In genomic region chr12:49092086-49092815, GRCh38 we compare ENCODE assay signal across 8 cellular contexts. TPM values are rescaled to one million over a fixed set of nuclear protein-coding genes. Genes with fewer than 3 reads are reported as not detected.
A peak's percentile ranks its signal among the peaks of the same experiment; 100 is the strongest.
DNase-seq lines count a peak whose midpoint lies in the region; ATAC-seq, FAIRE-seq and TF ChIP-seq lines count a peak whose summit lies in the region.

No MANE protein-coding gene starts in this region.

- 0% methylated on average over 32 of the region's 32 CpGs for WGBS in K562 (ENCODE audit: insufficient coverage, low coverage, missing lambda C conversion rate)

- H3K27me3 ChIP-seq in BE2C (peaks cover 66% of the 10 kb centered on the region), HL-60 (ENCODE audit: insufficient read depth, poor library complexity, severe bottlenecking) (peaks cover 50% of the 10 kb centered on the region), K562 (ENCODE audit: control insufficient read depth in 2 of 2, insufficient read depth in 2 of 2, low read length in 2 of 2) (no peaks in the 10 kb centered on the region), keratinocyte (ENCODE audit: control insufficient read depth, extremely low read depth, insufficient read depth, low read length) (peaks cover 73% of the 10 kb centered on the region)

- H3K9me1 ChIP-seq in K562 (ENCODE audit: control insufficient read depth, insufficient read depth, low read length) (peaks cover 2% of the 10 kb centered on the region), keratinocyte (ENCODE audit: control insufficient read depth, extremely low read depth, insufficient read depth, low read length) (no peaks in the 10 kb centered on the region)

- H3K4me3 ChIP-seq in BE2C (ENCODE audit: low read depth, low read length), result peak overlapping the region; percentile 43
- peak overlapping the region; percentile 8; the same call in 1 of the 2 replicates for H3K4me3 ChIP-seq in HL-60 (replicated peaks; ENCODE audit: insufficient read depth, low read length)
- H3K4me3 ChIP-seq in K562, result peak overlapping the region; percentile 26
- no peak overlapping the region for H3K4me3 ChIP-seq in keratinocyte (ENCODE audit: control insufficient read depth in 2 of 3, extremely low read depth in 1 of 3, insufficient read depth in 2 of 3, low read depth in 1 of 3, low read length in 3 of 3)

- peak; percentile 46; the same call in 1 of the 2 replicates for TF ChIP-seq POLR2A in K562 (conservative IDR thresholded peaks at IDR 0.05)

- peak; percentile 73 for ATAC-seq in K562
- no peak for ATAC-seq in GM18861 (IDR thresholded peaks at IDR 0.05; ENCODE audit: unreplicated experiment)
- ATAC-seq in HG02798 (IDR thresholded peaks at IDR 0.05; ENCODE audit: poor library complexity, unreplicated experiment), result no peak

- H3K9me3 ChIP-seq in BE2C (no peaks in the 10 kb centered on the region), K562 (replicated peaks; ENCODE audit: control insufficient read depth, insufficient read depth, low read depth, low read length) (no peaks in the 10 kb centered on the region), keratinocyte (ENCODE audit: control insufficient read depth, low read depth, low read length) (no peaks in the 10 kb centered on the region)

- H3K79me2 ChIP-seq in K562 (ENCODE audit: control insufficient read depth, insufficient read depth, low read length), result peaks cover 12% of the 10 kb centered on the region; the same call in 1 of the 3 replicates
- no peaks in the 10 kb centered on the region for H3K79me2 ChIP-seq in keratinocyte (ENCODE audit: control insufficient read depth, insufficient read depth, low read length)

- peak overlapping the region; percentile 92 for H2AFZ ChIP-seq in K562 (ENCODE audit: low read depth, low read length)
- no peak overlapping the region for H2AFZ ChIP-seq in keratinocyte (ENCODE audit: control insufficient read depth, low read length)

- H4K20me1 ChIP-seq in K562 (replicated peaks; ENCODE audit: control insufficient read depth, insufficient read depth, low read length) (no peaks in the 10 kb centered on the region), keratinocyte (ENCODE audit: control insufficient read depth, extremely low read depth, insufficient read depth, low read length) (no peaks in the 10 kb centered on the region)

- in situ Hi-C loops in K562 (cut with MboI), result no loop called here

- FAIRE-seq in K562 (lab: Jason Lieb, UNC) (peak; percentile 95), keratinocyte (lab: Jason Lieb, UNC) (no peak)

- H3K4me1 ChIP-seq in BE2C, result peaks cover 9% of the 10 kb centered on the region
- peaks cover 73 to 74% of the 10 kb centered on the region in 2 experiments for H3K4me1 ChIP-seq in K562 (replicated peaks in 1 of 2; ENCODE audit: control insufficient read depth in 2 of 2, insufficient read depth in 2 of 2, low read length in 2 of 2)
- H3K4me1 ChIP-seq in keratinocyte (ENCODE audit: control insufficient read depth, extremely low read depth, insufficient read depth, low read length), result peaks cover 14% of the 10 kb centered on the region

- DNase-seq in BE2C, result peak; percentile 63
- DNase-seq in HL-60 (ENCODE audit: low read depth in 1 of 2, low spot score in 1 of 2), result peak; percentile 64 to 67
- DNase-seq in T-helper 2 cell, result peak in 4 of 5 experiments; percentile 31 to 36 (median 34)
- peak; percentile 93 to 98 (median 93) for DNase-seq in K562 (ENCODE audit: extremely low read depth in 1 of 4, low spot score in 3 of 4)
- no peak for DNase-seq in keratinocyte (ENCODE audit: low read depth, low spot score)
- peak; percentile 48 to 55 (median 52) for DNase-seq in stimulated activated CD4-positive, alpha-beta T cell treated with anti-CD3 and anti-CD28 coated beads, TNF-alpha, amount 100 ng/mL, for 4 hours (ENCODE audit: low read depth in 3 of 3)

- no peak overlapping the region for H3K27ac ChIP-seq in HL-60 (replicated peaks)
- H3K27ac ChIP-seq in K562 (ENCODE audit: extremely low read depth, low read depth, low read length), result peak overlapping the region; percentile 91
- no peak overlapping the region for H3K27ac ChIP-seq in keratinocyte (ENCODE audit: control insufficient read depth, insufficient read depth, low read length)

- CTCF ChIA-PET in K562 (lab: Yijun Ruan, JAX; ENCODE audit: low intra/inter-chr PET ratio), result interaction anchor here (0.7 to 1.8 kb wide), 5 partner anchors 28 to 141 kb away, joined by 3 to 15 read pairs (median 4); no protein-coding TSS in a partner anchor

- TF ChIP-seq RAD21 in K562 (CRISPR knock-in tag; conservative IDR thresholded peaks at IDR 0.05 in 1 of 2, IDR thresholded peaks at IDR 0.05 in 1 of 2), result peak; percentile 85 to 88

- H3K36me3 ChIP-seq in BE2C (no peaks in the 10 kb centered on the region; the same call in 1 of the 2 replicates), K562 (ENCODE audit: control insufficient read depth, insufficient read depth, low read length) (peaks cover 9% of the 10 kb centered on the region; the same call in 1 of the 3 replicates), keratinocyte (ENCODE audit: control insufficient read depth in 2 of 2, extremely low read depth in 1 of 2, insufficient read depth in 2 of 2, low read length in 2 of 2) (peaks cover 4 to 6% of the 10 kb centered on the region in 2 experiments)

- H3K4me2 ChIP-seq in K562 (ENCODE audit: insufficient read depth, low read length) (peak overlapping the region; percentile 81), keratinocyte (ENCODE audit: control insufficient read depth, extremely low read depth, insufficient read depth, low read depth, low read length) (peak overlapping the region; percentile 40)

- H3K9ac ChIP-seq in K562 (ENCODE audit: insufficient read depth in 1 of 2, low read depth in 2 of 2, low read length in 2 of 2) (peak overlapping the region; percentile 65 to 85), keratinocyte (ENCODE audit: control insufficient read depth, extremely low read depth, insufficient read depth, low read length) (no peak overlapping the region)

- POLR2A ChIA-PET in K562 (lab: Yijun Ruan, JAX), result interaction anchor here (0.5 to 6.6 kb wide), 22 partner anchors 8 to 230 kb away, joined by 3 to 103 read pairs (median 4); partner anchors contain the start of genes LMBR1L, PRKAG1, RHEBL1 and RND1

- TF ChIP-seq CTCF in BE2C (IDR thresholded peaks at IDR 0.05; ENCODE audit: low read depth, low read length), result peak; percentile 65
- TF ChIP-seq CTCF in HL-60 (IDR thresholded peaks at IDR 0.05; ENCODE audit: insufficient read depth, low read length), result no peak
- TF ChIP-seq CTCF in K562 (IDR thresholded peaks at IDR 0.05 in 2 of 3, conservative IDR thresholded peaks at IDR 0.05 in 1 of 3; ENCODE audit: insufficient read depth in 2 of 3, low read depth in 1 of 3, low read length in 3 of 3), result peak; percentile 84 to 91 (median 85)
- peak; percentile 32 to 51 (median 45) for TF ChIP-seq CTCF in keratinocyte (optimal IDR thresholded peaks at IDR 0.05 in 1 of 3, IDR thresholded peaks at IDR 0.05 in 1 of 3, conservative IDR thresholded peaks at IDR 0.05 in 1 of 3; ENCODE audit: extremely low read depth in 1 of 3, insufficient read depth in 2 of 3, low read length in 3 of 3)

- BruUV-seq in K562 (replicated peaks; lab: Mats Ljungman, UMichigan), result no TSS peak

- dilution Hi-C loops in keratinocyte (cut with MboI; ENCODE audit: extremely low pct_ligation_motif_present, low sequenced_read_pairs), result no loop called here

- TF ChIP-seq EP300 in K562 (IDR thresholded peaks at IDR 0.05; ENCODE audit: low read length), result peak; percentile 97

- intact Hi-C loops in K562 (cut with micrococcal nuclease), result loop anchor here (1.0 kb wide), 1 partner anchor 93 kb away; the partner anchor contains the start of gene DDN

RNA-seq across cellular contexts. Expression of gene DHH, which starts 2.4 kb away (rescaled TPM):
- 0.23 TPM for polyA plus RNA-seq in BE2C (2012; ENCODE audit: insufficient read depth, insufficient read length, low read depth)
- 2.7 and 5.1 TPM in 2 replicates for total RNA-seq in K562 (2011; cell fraction: chromatin; rRNA removed; ENCODE audit: low replicate concordance)
- total RNA-seq in K562 (2011; cell fraction: nucleolus; rRNA removed), result 2.7 and 3.2 TPM in 2 replicates
- total RNA-seq in K562 (2011; cell fraction: nucleoplasm; rRNA removed), result 2.7 and 3.6 TPM in 2 replicates
- total RNA-seq in K562 (2014; rRNA removed) (1.7 and 2.6 TPM in 2 replicates), K562 (2014; rRNA removed; fragmentation: Illumina TruSeq; extraction: Trizol) (0.40 and 0.45 TPM in 2 replicates), K562 (2015; rRNA removed; fragmentation: Illumina TruSeq; extraction: Trizol) (1.1 and 1.2 TPM in 2 replicates), K562 (2021) (2.2 and 2.3 TPM in 2 replicates)
- polyA plus RNA-seq in K562 (2011; rRNA removed) (0.29 and 2.4 TPM in 2 replicates), K562 (2014; fragmentation: Illumina TruSeq; extraction: Trizol) (0.54 and 0.60 TPM in 2 replicates), K562 (2014; fragmentation: Nextera tagmentation; extraction: Ambion mirVana) (under 1 TPM; 0.07 to 0.11 TPM), K562 (2014; rRNA removed) (1.8 and 2.4 TPM in 2 replicates), keratinocyte (not detected in 3 replicates)
- polyA plus RNA-seq in K562 (2011; cell fraction: cytosol; rRNA removed), result 1.1 and 2.6 TPM in 2 replicates
- polyA plus RNA-seq in K562 (2011; cell fraction: nucleus; rRNA removed), result 1.0 and 4.5 TPM in 2 replicates
- 1.8 and 1.9 TPM in 2 replicates for polyA plus RNA-seq in K562 (2012)
- 0.53 and 1.9 TPM in 2 replicates for polyA minus RNA-seq in K562 (2011; rRNA and poly(A)+ RNA removed)
- 0.86 and 4.6 TPM in 2 replicates for polyA minus RNA-seq in K562 (2011; cell fraction: cytosol; rRNA and poly(A)+ RNA removed)
- polyA minus RNA-seq in K562 (2011; cell fraction: nucleus; rRNA and poly(A)+ RNA removed), result 1.1 and 6.0 TPM in 2 replicates
- not detected for polyA plus RNA-seq in keratinocyte (2011; ENCODE audit: low read depth)
- not detected in 2 replicates for polyA plus RNA-seq in keratinocyte (2011; cell fraction: cytosol; rRNA removed)
- 0.03 TPM in 1 of 2 replicates, not detected in the other for polyA plus RNA-seq in keratinocyte (2011; cell fraction: nucleus; rRNA removed)
- polyA plus RNA-seq in keratinocyte (2012; ENCODE audit: low replicate concordance), result 0.06 TPM in 1 of 2 replicates, not detected in the other
- not detected in 3 replicates for polyA minus RNA-seq in keratinocyte
- not detected for polyA minus RNA-seq in keratinocyte (2011; cell fraction: cytosol; rRNA and poly(A)+ RNA removed)
- not detected in 2 replicates for polyA minus RNA-seq in keratinocyte (2011; cell fraction: nucleus; rRNA and poly(A)+ RNA removed)

RNA-seq across cellular contexts. Expression of gene LMBR1L, which starts 18.4 kb away (rescaled TPM):
- polyA plus RNA-seq in BE2C (2012; ENCODE audit: insufficient read depth, insufficient read length, low read depth), result 85.0 TPM
- total RNA-seq in K562 (2011; cell fraction: chromatin; rRNA removed; ENCODE audit: low replicate concordance), result 216 and 486 TPM in 2 replicates
- 269 and 303 TPM in 2 replicates for total RNA-seq in K562 (2011; cell fraction: nucleolus; rRNA removed)
- total RNA-seq in K562 (2011; cell fraction: nucleoplasm; rRNA removed), result 288 and 295 TPM in 2 replicates
- total RNA-seq in K562 (2014; rRNA removed) (31.6 and 32.1 TPM in 2 replicates), K562 (2014; rRNA removed; fragmentation: Illumina TruSeq; extraction: Trizol) (25.7 and 26.3 TPM in 2 replicates), K562 (2015; rRNA removed; fragmentation: Illumina TruSeq; extraction: Trizol) (26.9 and 27.8 TPM in 2 replicates), K562 (2021) (49.5 and 52.8 TPM in 2 replicates)
- polyA plus RNA-seq in K562 (2011; rRNA removed) (57.0 and 99.6 TPM in 2 replicates), K562 (2014; fragmentation: Illumina TruSeq; extraction: Trizol) (45.4 and 54.3 TPM in 2 replicates), K562 (2014; fragmentation: Nextera tagmentation; extraction: Ambion mirVana) (1 to 10 TPM; 2.5 to 5.3 TPM), K562 (2014; rRNA removed) (31.1 and 40.4 TPM in 2 replicates), keratinocyte (22.9 to 30.1 TPM (median 28.0 TPM) in 3 replicates)
- 46.3 and 55.0 TPM in 2 replicates for polyA plus RNA-seq in K562 (2011; cell fraction: cytosol; rRNA removed)
- polyA plus RNA-seq in K562 (2011; cell fraction: nucleus; rRNA removed), result 401 and 500 TPM in 2 replicates
- polyA plus RNA-seq in K562 (2012), result 40.7 and 72.9 TPM in 2 replicates
- polyA minus RNA-seq in K562 (2011; rRNA and poly(A)+ RNA removed), result 53.8 and 60.1 TPM in 2 replicates
- polyA minus RNA-seq in K562 (2011; cell fraction: cytosol; rRNA and poly(A)+ RNA removed), result 26.1 and 27.5 TPM in 2 replicates
- 89.8 and 168 TPM in 2 replicates for polyA minus RNA-seq in K562 (2011; cell fraction: nucleus; rRNA and poly(A)+ RNA removed)
- 9.5 TPM for polyA plus RNA-seq in keratinocyte (2011; ENCODE audit: low read depth)
- 12.1 and 14.6 TPM in 2 replicates for polyA plus RNA-seq in keratinocyte (2011; cell fraction: cytosol; rRNA removed)
- 85.8 and 90.5 TPM in 2 replicates for polyA plus RNA-seq in keratinocyte (2011; cell fraction: nucleus; rRNA removed)
- polyA plus RNA-seq in keratinocyte (2012; ENCODE audit: low replicate concordance), result 18.5 and 27.8 TPM in 2 replicates
- polyA minus RNA-seq in keratinocyte, result 46.4 to 72.0 TPM (median 51.2 TPM) in 3 replicates
- 23.4 TPM for polyA minus RNA-seq in keratinocyte (2011; cell fraction: cytosol; rRNA and poly(A)+ RNA removed)
- 26.6 and 43.3 TPM in 2 replicates for polyA minus RNA-seq in keratinocyte (2011; cell fraction: nucleus; rRNA and poly(A)+ RNA removed)

RNA-seq across cellular contexts. Expression of gene RHEBL1, which starts 22.5 kb away (rescaled TPM):
- polyA plus RNA-seq in BE2C (2012; ENCODE audit: insufficient read depth, insufficient read length, low read depth), result 3.7 TPM
- 4.6 and 10.2 TPM in 2 replicates for total RNA-seq in K562 (2011; cell fraction: chromatin; rRNA removed; ENCODE audit: low replicate concordance)
- 9.2 and 10.9 TPM in 2 replicates for total RNA-seq in K562 (2011; cell fraction: nucleolus; rRNA removed)
- 6.1 and 7.3 TPM in 2 replicates for total RNA-seq in K562 (2011; cell fraction: nucleoplasm; rRNA removed)
- total RNA-seq in K562 (2014; rRNA removed) (6.8 and 7.2 TPM in 2 replicates), K562 (2014; rRNA removed; fragmentation: Illumina TruSeq; extraction: Trizol) (8.2 and 8.5 TPM in 2 replicates), K562 (2015; rRNA removed; fragmentation: Illumina TruSeq; extraction: Trizol) (4.0 and 4.3 TPM in 2 replicates), K562 (2021) (7.7 and 8.8 TPM in 2 replicates)
- polyA plus RNA-seq in K562 (2011; rRNA removed) (8.1 and 10.4 TPM in 2 replicates), K562 (2014; fragmentation: Illumina TruSeq; extraction: Trizol) (7.0 and 9.7 TPM in 2 replicates), K562 (2014; fragmentation: Nextera tagmentation; extraction: Ambion mirVana) (10 to 100 TPM; 27.4 to 36.1 TPM), K562 (2014; rRNA removed) (10.0 and 14.4 TPM in 2 replicates), keratinocyte (0.31 to 0.63 TPM (median 0.51 TPM) in 3 replicates)
- polyA plus RNA-seq in K562 (2011; cell fraction: cytosol; rRNA removed), result 9.1 and 11.5 TPM in 2 replicates
- 13.8 and 23.9 TPM in 2 replicates for polyA plus RNA-seq in K562 (2011; cell fraction: nucleus; rRNA removed)
- 5.5 and 12.1 TPM in 2 replicates for polyA plus RNA-seq in K562 (2012)
- 5.4 and 5.5 TPM in 2 replicates for polyA minus RNA-seq in K562 (2011; rRNA and poly(A)+ RNA removed)
- polyA minus RNA-seq in K562 (2011; cell fraction: cytosol; rRNA and poly(A)+ RNA removed), result 3.2 and 3.9 TPM in 2 replicates
- 2.3 and 4.0 TPM in 2 replicates for polyA minus RNA-seq in K562 (2011; cell fraction: nucleus; rRNA and poly(A)+ RNA removed)
- 0.35 TPM for polyA plus RNA-seq in keratinocyte (2011; ENCODE audit: low read depth)
- polyA plus RNA-seq in keratinocyte (2011; cell fraction: cytosol; rRNA removed), result 0.30 and 0.44 TPM in 2 replicates
- 0.47 and 0.59 TPM in 2 replicates for polyA plus RNA-seq in keratinocyte (2011; cell fraction: nucleus; rRNA removed)
- polyA plus RNA-seq in keratinocyte (2012; ENCODE audit: low replicate concordance), result 0.55 and 0.86 TPM in 2 replicates
- 0.16 to 1.0 TPM (median 0.92 TPM) in 3 replicates for polyA minus RNA-seq in keratinocyte
- not detected for polyA minus RNA-seq in keratinocyte (2011; cell fraction: cytosol; rRNA and poly(A)+ RNA removed)
- not detected in 2 replicates for polyA minus RNA-seq in keratinocyte (2011; cell fraction: nucleus; rRNA and poly(A)+ RNA removed)

RNA-seq across cellular contexts. Expression of gene KMT2D, which starts 31.7 kb away (rescaled TPM):
- polyA plus RNA-seq in BE2C (2012; ENCODE audit: insufficient read depth, insufficient read length, low read depth), result 108 TPM
- 218 and 331 TPM in 2 replicates for total RNA-seq in K562 (2011; cell fraction: chromatin; rRNA removed; ENCODE audit: low replicate concordance)
- 143 and 150 TPM in 2 replicates for total RNA-seq in K562 (2011; cell fraction: nucleolus; rRNA removed)
- total RNA-seq in K562 (2011; cell fraction: nucleoplasm; rRNA removed), result 136 and 138 TPM in 2 replicates
- 17.5 and 23.5 TPM in 2 replicates for total RNA-seq in K562 (2014; rRNA removed)
- total RNA-seq in K562 (2014; rRNA removed; fragmentation: Illumina TruSeq; extraction: Trizol), result 10.5 and 10.6 TPM in 2 replicates
- 13.7 and 20.1 TPM in 2 replicates for total RNA-seq in K562 (2015; rRNA removed; fragmentation: Illumina TruSeq; extraction: Trizol)
- total RNA-seq in K562 (2021), result 89.5 and 93.7 TPM in 2 replicates
- polyA plus RNA-seq in K562 (2011; rRNA removed), result 9.9 and 15.2 TPM in 2 replicates
- 9.3 and 9.7 TPM in 2 replicates for polyA plus RNA-seq in K562 (2011; cell fraction: cytosol; rRNA removed)
- polyA plus RNA-seq in K562 (2011; cell fraction: nucleus; rRNA removed), result 68.2 and 72.0 TPM in 2 replicates
- 37.5 and 39.4 TPM in 2 replicates for polyA plus RNA-seq in K562 (2012)
- 53.8 and 73.7 TPM in 2 replicates for polyA plus RNA-seq in K562 (2014; fragmentation: Illumina TruSeq; extraction: Trizol)
- polyA plus RNA-seq in K562 (2014; fragmentation: Nextera tagmentation; extraction: Ambion mirVana), result 1 to 10 TPM in 1 of 2 experiments, under 1 TPM in 1; 0.22 to 1.4 TPM
- polyA plus RNA-seq in K562 (2014; rRNA removed), result 33.3 and 42.1 TPM in 2 replicates
- 18.1 and 20.1 TPM in 2 replicates for polyA minus RNA-seq in K562 (2011; rRNA and poly(A)+ RNA removed)
- 58.5 and 91.1 TPM in 2 replicates for polyA minus RNA-seq in K562 (2011; cell fraction: cytosol; rRNA and poly(A)+ RNA removed)
- 19.0 and 36.2 TPM in 2 replicates for polyA minus RNA-seq in K562 (2011; cell fraction: nucleus; rRNA and poly(A)+ RNA removed)
- 9.3 to 12.1 TPM (median 9.8 TPM) in 3 replicates for polyA plus RNA-seq in keratinocyte
- polyA plus RNA-seq in keratinocyte (2011; ENCODE audit: low read depth), result 21.7 TPM
- polyA plus RNA-seq in keratinocyte (2011; cell fraction: cytosol; rRNA removed), result 5.0 and 8.0 TPM in 2 replicates
- polyA plus RNA-seq in keratinocyte (2011; cell fraction: nucleus; rRNA removed), result 64.9 and 67.1 TPM in 2 replicates
- 16.3 and 25.6 TPM in 2 replicates for polyA plus RNA-seq in keratinocyte (2012; ENCODE audit: low replicate concordance)
- 11.6 to 77.1 TPM (median 36.3 TPM) in 3 replicates for polyA minus RNA-seq in keratinocyte
- polyA minus RNA-seq in keratinocyte (2011; cell fraction: cytosol; rRNA and poly(A)+ RNA removed), result 18.6 TPM
- 56.6 and 78.4 TPM in 2 replicates for polyA minus RNA-seq in keratinocyte (2011; cell fraction: nucleus; rRNA and poly(A)+ RNA removed)

RNA-seq across cellular contexts. Expression of gene TUBA1B, which starts 38.9 kb away (rescaled TPM):
- 1,105 TPM for polyA plus RNA-seq in BE2C (2012; ENCODE audit: insufficient read depth, insufficient read length, low read depth)
- 273 and 624 TPM in 2 replicates for total RNA-seq in K562 (2011; cell fraction: chromatin; rRNA removed; ENCODE audit: low replicate concordance)
- 655 and 684 TPM in 2 replicates for total RNA-seq in K562 (2011; cell fraction: nucleolus; rRNA removed)
- 570 and 687 TPM in 2 replicates for total RNA-seq in K562 (2011; cell fraction: nucleoplasm; rRNA removed)
- total RNA-seq in K562 (2014; rRNA removed), result 2,537 and 3,283 TPM in 2 replicates
- 1,855 and 2,189 TPM in 2 replicates for total RNA-seq in K562 (2014; rRNA removed; fragmentation: Illumina TruSeq; extraction: Trizol)
- total RNA-seq in K562 (2015; rRNA removed; fragmentation: Illumina TruSeq; extraction: Trizol), result 2,518 and 2,541 TPM in 2 replicates
- total RNA-seq in K562 (2021), result 2,355 and 2,486 TPM in 2 replicates
- 4,368 and 5,240 TPM in 2 replicates for polyA plus RNA-seq in K562 (2011; rRNA removed)
- polyA plus RNA-seq in K562 (2011; cell fraction: cytosol; rRNA removed), result 7,988 and 8,273 TPM in 2 replicates
- 1,151 and 1,577 TPM in 2 replicates for polyA plus RNA-seq in K562 (2011; cell fraction: nucleus; rRNA removed)
- 2,363 and 2,763 TPM in 2 replicates for polyA plus RNA-seq in K562 (2012)
- polyA plus RNA-seq in K562 (2014; fragmentation: Illumina TruSeq; extraction: Trizol), result 4,050 and 4,598 TPM in 2 replicates
- polyA plus RNA-seq in K562 (2014; fragmentation: Nextera tagmentation; extraction: Ambion mirVana), result 1,000 to 10,000 TPM; 2,987 to 4,624 TPM
- polyA plus RNA-seq in K562 (2014; rRNA removed), result 2,628 and 3,157 TPM in 2 replicates
- polyA minus RNA-seq in K562 (2011; rRNA and poly(A)+ RNA removed), result 3,490 and 4,253 TPM in 2 replicates
- 1,607 and 1,713 TPM in 2 replicates for polyA minus RNA-seq in K562 (2011; cell fraction: cytosol; rRNA and poly(A)+ RNA removed)
- 401 and 714 TPM in 2 replicates for polyA minus RNA-seq in K562 (2011; cell fraction: nucleus; rRNA and poly(A)+ RNA removed)
- 1,122 to 2,676 TPM (median 2,055 TPM) in 3 replicates for polyA plus RNA-seq in keratinocyte
- 41.5 TPM for polyA plus RNA-seq in keratinocyte (2011; ENCODE audit: low read depth)
- polyA plus RNA-seq in keratinocyte (2011; cell fraction: cytosol; rRNA removed), result 1,432 and 1,444 TPM in 2 replicates
- 847 and 904 TPM in 2 replicates for polyA plus RNA-seq in keratinocyte (2011; cell fraction: nucleus; rRNA removed)
- polyA plus RNA-seq in keratinocyte (2012; ENCODE audit: low replicate concordance), result 266 and 1,477 TPM in 2 replicates
- polyA minus RNA-seq in keratinocyte, result 1,956 to 3,195 TPM (median 2,566 TPM) in 3 replicates
- polyA minus RNA-seq in keratinocyte (2011; cell fraction: cytosol; rRNA and poly(A)+ RNA removed), result 1,040 TPM
- polyA minus RNA-seq in keratinocyte (2011; cell fraction: nucleus; rRNA and poly(A)+ RNA removed), result 326 and 464 TPM in 2 replicates

Comparison
In these comparisons a context has a peak if more than half of its experiments do, and no peak if none do; other contexts are left out.
1. H3K4me3 ChIP-seq: peak in BE2C (single experiment), HL-60 (single experiment) and K562 (single experiment); none in keratinocyte (0 of 3).